In genomic region chr14:20317720-20318119, GRCh38 we compare ENCODE assay signal across 27 cellular contexts.
"Had no signal": no experiment of that assay in that cellular context is flagged by ENCODE, and none has a peak within 500 bp of the region (broad histone marks: within the 10 kb centered on the region; RNA-seq: fewer than 3 reads in every experiment).

No MANE protein-coding gene starts in this region.

- H3K9me3 ChIP-seq: Peyer's patch, SJSA1, SK-N-SH had no signal

- H3K4me2 ChIP-seq: SK-N-SH had no signal

- DNase-seq: activated CD4-positive, alpha-beta memory T cell treated with anti-CD3 and anti-CD28 coated beads for 36 hours; activated CD4-positive, alpha-beta T cell treated with anti-CD3 and anti-CD28 coated beads for 36 hours; activated CD4-positive, alpha-beta T cell treated with anti-CD3 and anti-CD28 coated beads, Interleukin-2, amount 50 U/mL, for 1 hour; activated CD8-positive, alpha-beta memory T cell treated with anti-CD3 and anti-CD28 coated beads, Interleukin-2, amount 50 U/mL, for 48 hours; activated effector memory CD4-positive, alpha-beta T cell treated with Interleukin-2 at 50 U/mL for 16 hours; activated naive CD4-positive, alpha-beta T cell treated with anti-CD3 and anti-CD28 coated beads, Interleukin-2, amount 10 ng/mL, durations not matched to agents 7 days and 5 days; activated naive CD8-positive, alpha-beta T cell treated with anti-CD3 and anti-CD28 coated beads, Interleukin-2, amount 50 U/mL, for 24 hours; activated T-cell treated with anti-CD3 and anti-CD28 coated beads, Interleukin-2, amount 50 U/mL, for 48 hours; anterior cingulate cortex; central memory CD4-positive, alpha-beta T cell; Karpas-422; NCI-H1105; NCI-H1417 treated with DMSO at 0.1 percent for 48 hours; NCI-H187 treated with DMSO at 0.1 percent for 48 hours; NCI-H2081; NCI-H345; NCI-H524 treated with DMSO at 0.1 percent for 48 hours; Peyer's patch; RPMI8226; SHP77 treated with DMSO at 0.1 percent for 48 hours; SK-N-SH had no signal

- H3K4me1 Mint-ChIP-seq: activated CD4-positive, alpha-beta T cell treated with anti-CD3 and anti-CD28 coated beads for 36 hours; activated naive CD4-positive, alpha-beta T cell treated with anti-CD3 and anti-CD28 coated beads, Interleukin-2, amount 10 ng/mL, durations not matched to agents 7 days and 5 days; activated naive CD8-positive, alpha-beta T cell treated with anti-CD3 and anti-CD28 coated beads, Interleukin-2, amount 50 U/mL, for 24 hours; brain had no signal

- H3K27me3 ChIP-seq: Peyer's patch, SJSA1 had no signal

- H3K4me3 ChIP-seq: Peyer's patch, SJSA1 had no signal

- H3K27ac ChIP-seq: Peyer's patch, SJSA1 had no signal

- H3K4me1 ChIP-seq: Peyer's patch, SJSA1 had no signal

- H3K9ac ChIP-seq: SK-N-SH had no signal

- H3K9me3 Mint-ChIP-seq: activated CD4-positive, alpha-beta memory T cell treated with anti-CD3 and anti-CD28 coated beads for 36 hours; activated naive CD4-positive, alpha-beta T cell treated with anti-CD3 and anti-CD28 coated beads, Interleukin-2, amount 10 ng/mL, durations not matched to agents 7 days and 5 days; activated naive CD8-positive, alpha-beta T cell treated with anti-CD3 and anti-CD28 coated beads, Interleukin-2, amount 50 U/mL, for 24 hours; brain; T-helper 1 cell treated with Interleukin-12 subunit alpha and Interleukin-12 subunit beta and Interleukin-4 antibody, amounts not matched to agents 30 μg/mL and 1 μg/mL, for 36 hours; T-helper 2 cell treated with Interferon-gamma antibody and Interleukin-4, amounts not matched to agents 5 μg/mL and 100 μg/mL, for 36 hours had no signal

- H3K27me3 Mint-ChIP-seq: activated CD4-positive, alpha-beta memory T cell treated with anti-CD3 and anti-CD28 coated beads for 36 hours; activated CD4-positive, alpha-beta T cell treated with anti-CD3 and anti-CD28 coated beads for 36 hours; activated naive CD4-positive, alpha-beta T cell treated with anti-CD3 and anti-CD28 coated beads, Interleukin-2, amount 10 ng/mL, durations not matched to agents 7 days and 5 days; activated naive CD8-positive, alpha-beta T cell; activated naive CD8-positive, alpha-beta T cell treated with anti-CD3 and anti-CD28 coated beads, Interleukin-2, amount 50 U/mL, for 24 hours; brain had no signal

- H3K4me3 Mint-ChIP-seq: activated CD4-positive, alpha-beta memory T cell treated with anti-CD3 and anti-CD28 coated beads for 36 hours; activated CD4-positive, alpha-beta T cell treated with anti-CD3 and anti-CD28 coated beads for 36 hours; activated naive CD4-positive, alpha-beta T cell treated with anti-CD3 and anti-CD28 coated beads, Interleukin-2, amount 10 ng/mL, durations not matched to agents 7 days and 5 days; activated naive CD8-positive, alpha-beta T cell; activated naive CD8-positive, alpha-beta T cell treated with anti-CD3 and anti-CD28 coated beads, Interleukin-2, amount 50 U/mL, for 24 hours; brain; T-helper 1 cell treated with Interleukin-12 subunit alpha and Interleukin-12 subunit beta and Interleukin-4 antibody, amounts not matched to agents 30 μg/mL and 1 μg/mL, for 36 hours; T-helper 2 cell treated with Interferon-gamma antibody and Interleukin-4, amounts not matched to agents 5 μg/mL and 100 μg/mL, for 36 hours had no signal

- ATAC-seq: activated CD4-positive, alpha-beta T cell treated with anti-CD3 and anti-CD28 coated beads for 36 hours; activated CD4-positive, CD25-positive, alpha-beta regulatory T cell treated with anti-CD3 and anti-CD28 coated beads, Interleukin-2, amount 50 U/mL, for 24 hours; activated naive CD8-positive, alpha-beta T cell treated with anti-CD3 and anti-CD28 coated beads, Interleukin-2, amount 50 U/mL, for 24 hours had no signal

- H3K27ac Mint-ChIP-seq: activated CD4-positive, alpha-beta memory T cell treated with anti-CD3 and anti-CD28 coated beads for 36 hours; activated CD4-positive, alpha-beta T cell treated with anti-CD3 and anti-CD28 coated beads for 36 hours; activated naive CD4-positive, alpha-beta T cell treated with anti-CD3 and anti-CD28 coated beads, Interleukin-2, amount 10 ng/mL, durations not matched to agents 7 days and 5 days; activated naive CD8-positive, alpha-beta T cell; activated naive CD8-positive, alpha-beta T cell treated with anti-CD3 and anti-CD28 coated beads, Interleukin-2, amount 50 U/mL, for 24 hours; brain; T-helper 1 cell treated with Interleukin-12 subunit alpha and Interleukin-12 subunit beta and Interleukin-4 antibody, amounts not matched to agents 30 μg/mL and 1 μg/mL, for 36 hours; T-helper 2 cell treated with Interferon-gamma antibody and Interleukin-4, amounts not matched to agents 5 μg/mL and 100 μg/mL, for 36 hours had no signal
